Comparison of ENCODE assay signal across 22 cellular contexts in genomic region chr12:40942326-40942725, GRCh38.
A peak's percentile ranks its signal among the peaks of the same experiment; 100 is the strongest.
DNase-seq lines count a peak whose midpoint lies in the region; ATAC-seq and TF ChIP-seq lines count a peak whose summit lies in the region.
"Had no signal": no experiment of that assay in that cellular context is flagged by ENCODE, and none has a peak within 500 bp of the region (broad histone marks: within the 10 kb centered on the region; RNA-seq: fewer than 3 reads in every experiment).

No MANE protein-coding gene starts in this region.

- no peak for ATAC-seq in psoas muscle
- ATAC-seq: activated CD8-positive, alpha-beta T cell treated with anti-CD3 and anti-CD28 coated beads, Interleukin-2, amount 10 ng/mL, durations not matched to agents 7 days and 5 days; left lung; right cardiac atrium had no signal

- H3K27me3 ChIP-seq in brain microvascular endothelial cell (replicated peaks), result no peaks in the 10 kb centered on the region
- H3K27me3 ChIP-seq in psoas muscle (ENCODE audit: insufficient read depth in 3 of 3, low read length in 2 of 3), result no peaks in the 10 kb centered on the region
- no peaks in the 10 kb centered on the region for H3K27me3 ChIP-seq in endodermal cell (ENCODE audit: control insufficient read depth, insufficient read depth, low read length, poor library complexity, severe bottlenecking)
- H3K27me3 ChIP-seq: left lung, tibial artery had no signal

- in situ Hi-C loops in brain microvascular endothelial cell (cut with HindIII; ENCODE audit: low pct_ligation_motif_present, low sequenced_read_pairs), result no loop called here

- WGBS in psoas muscle, 3 donors, result 30 to 37% (median 35%) methylated on average over 2 of the region's 2 CpGs
- 63 to 81% methylated on average over 2 of the region's 2 CpGs for WGBS in lower leg skin, 2 donors
- WGBS in endodermal cell (ENCODE audit: insufficient coverage in 1 of 2, insufficient read length in 1 of 2), 2 experiments, result 100% methylated on average over 2 of the region's 2 CpGs; no CpG with 5 or more reads in 1 of the 2 experiments

- H3K4me3 Mint-ChIP-seq in endodermal cell, result no peak overlapping the region
- H3K4me3 Mint-ChIP-seq: activated CD8-positive, alpha-beta T cell treated with anti-CD3 and anti-CD28 coated beads, Interleukin-2, amount 10 ng/mL, durations not matched to agents 7 days and 5 days; activated naive CD8-positive, alpha-beta T cell; CD4-positive, alpha-beta T cell had no signal

- no peaks in the 10 kb centered on the region for H3K36me3 ChIP-seq in brain microvascular endothelial cell (replicated peaks)
- no peaks in the 10 kb centered on the region for H3K36me3 ChIP-seq in psoas muscle (ENCODE audit: insufficient read depth in 1 of 2, low read depth in 1 of 2)
- no peaks in the 10 kb centered on the region for H3K36me3 ChIP-seq in endodermal cell (ENCODE audit: control insufficient read depth, insufficient read depth, low read length)
- H3K36me3 ChIP-seq: left lung, tibial artery, WERI-Rb-1 had no signal

- H3K27ac Mint-ChIP-seq in endodermal cell, result no peak overlapping the region
- H3K27ac Mint-ChIP-seq: activated CD8-positive, alpha-beta T cell treated with anti-CD3 and anti-CD28 coated beads, Interleukin-2, amount 10 ng/mL, durations not matched to agents 7 days and 5 days; activated naive CD8-positive, alpha-beta T cell; CD4-positive, alpha-beta T cell had no signal

- H3K9me3 Mint-ChIP-seq in endodermal cell, result no peaks in the 10 kb centered on the region
- H3K9me3 Mint-ChIP-seq: CD4-positive, alpha-beta T cell had no signal

- no peaks in the 10 kb centered on the region for H3K4me1 Mint-ChIP-seq in endodermal cell

- H3K9ac ChIP-seq in endodermal cell (ENCODE audit: extremely low read depth, low read length, poor library complexity, severe bottlenecking), result no peak overlapping the region

- H3K27ac ChIP-seq in brain microvascular endothelial cell, result no peak overlapping the region
- H3K27ac ChIP-seq in psoas muscle, result no peak overlapping the region
- no peak overlapping the region for H3K27ac ChIP-seq in endodermal cell (ENCODE audit: low read depth, low read length)
- H3K27ac ChIP-seq: left lung, tibial artery, WERI-Rb-1 had no signal

- H3K4me1 ChIP-seq in psoas muscle, result no peaks in the 10 kb centered on the region
- no peaks in the 10 kb centered on the region for H3K4me1 ChIP-seq in endodermal cell (ENCODE audit: control insufficient read depth, insufficient read depth, low read length)
- H3K4me1 ChIP-seq: left lung, tibial artery had no signal

- no peaks in the 10 kb centered on the region for H3K27me3 Mint-ChIP-seq in endodermal cell (ENCODE audit: insufficient read depth)

- no peaks in the 10 kb centered on the region for H3K9me3 ChIP-seq in psoas muscle
- no peaks in the 10 kb centered on the region for H3K9me3 ChIP-seq in endodermal cell (ENCODE audit: control insufficient read depth, low read length)
- H3K9me3 ChIP-seq: left lung, tibial artery had no signal

- TF ChIP-seq CTCF in AG04449 (IDR thresholded peaks at IDR 0.05; ENCODE audit: insufficient read depth, low read length, missing control alignments) (no peak), brain microvascular endothelial cell (IDR thresholded peaks at IDR 0.05; ENCODE audit: low read depth, low read length, missing control alignments) (no peak), psoas muscle (IDR thresholded peaks at IDR 0.05) (no peak), lower leg skin (IDR thresholded peaks at IDR 0.05) (no peak), endodermal cell (conservative IDR thresholded peaks at IDR 0.05) (no peak)

- intact Hi-C loops in psoas muscle (cut with DNase I) (loop anchor here in 1 of 2 donors (10.0 kb wide), 1 partner anchor 1082 kb away; no protein-coding TSS in a partner anchor), lower leg skin (cut with DNase I; ENCODE audit: low total_unique reads) (loop anchor here (10.0 kb wide), 1 partner anchor 1082 kb away; no protein-coding TSS in a partner anchor)

- DNase-seq in AG04449 (ENCODE audit: low read depth, low spot score) (peak; percentile 2), HT1080 (ENCODE audit: low read depth) (peak; percentile 7), brain microvascular endothelial cell (peak; percentile 55), kidney glomerular epithelial cell (lab: John Stamatoyannopoulos, UW) (peak; percentile 50), psoas muscle (no peak), lower leg skin (ENCODE audit: low spot score in 2 of 2) (no peak), endodermal cell (no peak)
- DNase-seq in activated CD4-positive, CD25-positive, alpha-beta regulatory T cell (lab: John Stamatoyannopoulos, UW), result no peak
- DNase-seq: activated CD8-positive, alpha-beta T cell treated with anti-CD3 and anti-CD28 coated beads, Interleukin-2, amount 10 ng/mL, durations not matched to agents 7 days and 5 days; CD4-positive, alpha-beta T cell; KBM-7; left lung; NCI-H1048; NCI-H2081 treated with DMSO at 0.1 percent for 48 hours; nucleus accumbens; right cardiac atrium; SIG-M5; stimulated activated naive CD4-positive, alpha-beta T cell; T-helper 2 cell; tibial artery; WERI-Rb-1 had no signal

- no peaks in the 10 kb centered on the region for H3K36me3 Mint-ChIP-seq in endodermal cell (ENCODE audit: low read depth)
- H3K36me3 Mint-ChIP-seq: activated naive CD8-positive, alpha-beta T cell had no signal

- POLR2A ChIA-PET in AG04449 (lab: Yijun Ruan, JAX), result no interaction called here

- CTCF ChIA-PET in AG04449 (lab: Yijun Ruan, JAX), result no interaction called here

- TF ChIP-seq POLR2A in lower leg skin (IDR thresholded peaks at IDR 0.05), result no peak

- H3K4me3 ChIP-seq in AG04449 (ENCODE audit: low read depth, low read length) (no peak overlapping the region), brain microvascular endothelial cell (ENCODE audit: low read depth, low read length) (no peak overlapping the region), psoas muscle (no peak overlapping the region), lower leg skin (ENCODE audit: low read depth, poor library complexity, severe bottlenecking) (no peak overlapping the region), endodermal cell (ENCODE audit: low read length) (no peak overlapping the region)
- H3K4me3 ChIP-seq: left lung, tibial artery had no signal

Comparison
In these comparisons a context has a peak if more than half of its experiments do, and no peak if none do; other contexts are left out.
1. DNase-seq: peak in AG04449 (single experiment), HT1080 (single experiment), brain microvascular endothelial cell (single experiment) and kidney glomerular epithelial cell (single experiment); none in psoas muscle (0 of 2), lower leg skin (0 of 2), endodermal cell (single experiment) and activated CD4-positive, CD25-positive, alpha-beta regulatory T cell (0 of 4).